In the genomic region with DNA sequence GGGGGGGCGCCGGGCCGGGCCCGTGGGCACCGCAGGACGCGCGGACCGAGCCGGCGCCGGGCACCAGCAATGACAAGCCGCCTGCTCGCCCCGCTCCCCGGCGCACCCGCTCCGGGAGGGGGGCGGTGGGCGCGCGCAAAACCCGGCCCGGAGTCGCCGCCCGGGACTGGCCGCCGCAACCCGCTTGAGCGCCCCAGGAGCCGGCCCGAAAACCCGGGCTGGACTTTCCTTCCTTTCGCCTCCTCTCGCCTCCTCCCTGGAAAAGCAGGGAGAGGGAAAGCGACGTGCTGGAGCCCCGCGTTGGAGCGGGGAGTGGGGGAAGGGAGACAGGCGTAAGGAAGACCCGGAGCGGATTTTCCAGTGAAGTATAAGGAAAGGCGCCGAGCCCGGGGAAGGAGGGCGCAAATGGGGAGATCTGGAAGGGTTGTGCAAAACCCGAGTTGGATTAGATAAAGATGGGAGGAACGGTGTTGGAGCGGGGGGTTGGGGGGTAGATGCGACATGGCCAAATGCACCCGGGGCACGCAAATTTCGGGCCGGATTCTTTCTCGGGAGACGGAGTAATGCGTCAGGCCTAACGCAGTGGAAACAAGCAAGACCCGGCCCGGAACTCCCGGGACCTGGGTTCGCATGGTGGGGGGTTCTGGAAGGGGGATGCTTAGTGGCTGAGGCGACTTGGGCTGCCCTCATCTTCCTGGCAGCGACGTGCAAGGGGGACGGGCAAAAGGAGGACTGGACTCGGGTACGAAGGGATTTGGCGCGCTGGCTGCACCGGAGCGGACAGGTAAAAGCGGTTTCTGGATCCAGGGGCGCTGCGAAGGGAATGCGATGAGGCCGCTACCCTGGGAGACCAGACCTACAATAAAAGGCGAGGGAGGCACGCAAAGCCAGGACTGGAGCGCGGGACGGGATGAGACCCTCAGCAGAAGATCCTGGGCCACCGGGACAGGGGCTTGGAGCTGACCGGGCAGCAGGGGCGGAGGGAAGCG, we compare ENCODE assay signal across 8 cellular contexts.
DNase-seq lines count a peak whose midpoint lies in the region; ATAC-seq and TF ChIP-seq lines count a peak whose summit lies in the region.
"Not testable (repeated sequence)": the region's sequence is repeated elsewhere in the genome, so short reads cannot be mapped to it uniquely, and the experiment has no call there.

No MANE protein-coding gene starts in this region.

- H3K4me3 ChIP-seq in subcutaneous abdominal adipose tissue (ENCODE audit: low read depth in 1 of 5, low read length in 5 of 5) = peak overlapping the region; percentile 61 to 77 (median 70)

- H3K36me3 Mint-ChIP-seq in central memory CD8-positive, alpha-beta T cell (ENCODE audit: insufficient read depth) = peaks cover 13% of the 10 kb centered on the region

- TF ChIP-seq EP300 in Ishikawa (IDR thresholded peaks at IDR 0.05; ENCODE audit: borderline replicate concordance) = not testable (repeated sequence)

- peak overlapping the region in 1 of 5 donors; percentile 25 for H3K9ac ChIP-seq in subcutaneous abdominal adipose tissue (ENCODE audit: low read length in 5 of 5)

- H3K27ac Mint-ChIP-seq in central memory CD8-positive, alpha-beta T cell (ENCODE audit: low read depth) = peak overlapping the region; percentile 93

- not testable (repeated sequence) for H3K9me3 Mint-ChIP-seq in central memory CD8-positive, alpha-beta T cell

- peaks cover 38% of the 10 kb centered on the region for H3K4me1 Mint-ChIP-seq in central memory CD8-positive, alpha-beta T cell

- H3K4me3 Mint-ChIP-seq in central memory CD8-positive, alpha-beta T cell = peak overlapping the region; percentile 89

- H3K27ac ChIP-seq in subcutaneous abdominal adipose tissue (ENCODE audit: low read depth, low read length) = not testable (repeated sequence)

- ATAC-seq in central memory CD8-positive, alpha-beta T cell (replicated peaks; ENCODE audit: extremely low read depth, poor library complexity, severe bottlenecking) = peak; percentile 67

- peaks cover 0 to 36% (median 28%) of the 10 kb centered on the region in 5 donors for H3K4me1 ChIP-seq in subcutaneous abdominal adipose tissue (ENCODE audit: control insufficient read depth in 5 of 5, insufficient read depth in 5 of 5, low read length in 5 of 5)

- peak; percentile 8; the same call in 1 of the 2 replicates for TF ChIP-seq RAD21 in Ishikawa (IDR thresholded peaks at IDR 0.05; ENCODE audit: low read depth)

- DNase-seq in DMS53 (lab: John Stamatoyannopoulos, UW) (peak; percentile 96), NOMO-1 (lab: John Stamatoyannopoulos, UW; ENCODE audit: unreplicated experiment in 2 of 2) (peak; percentile 85 to 86), iPS DF 4.7 (ENCODE audit: extremely low read depth, low spot score) (peak; percentile 49), posterior cingulate gyrus (peak; percentile 89 to 99 (median 90))
- peak; percentile 78 for DNase-seq in activated CD4-positive, alpha-beta T cell treated with anti-CD3 and anti-CD28 coated beads, Interleukin-2, amount 50 U/mL, for 4 hours
- DNase-seq in central memory CD8-positive, alpha-beta T cell (ENCODE audit: low spot score in 2 of 2) = peak; percentile 68 to 77

- not testable (repeated sequence) for H3K9me3 ChIP-seq in subcutaneous abdominal adipose tissue (ENCODE audit: control insufficient read depth in 5 of 5, low read length in 5 of 5)

- not testable (repeated sequence) for H3K27me3 ChIP-seq in subcutaneous abdominal adipose tissue (ENCODE audit: control insufficient read depth in 5 of 5, insufficient read depth in 4 of 5, low read length in 5 of 5)

- intact Hi-C loops in posterior cingulate gyrus (cut with DNase I) = loop anchor here (5.0 kb wide), 1 partner anchor 55 kb away; no protein-coding TSS in a partner anchor

- H3K36me3 ChIP-seq in subcutaneous abdominal adipose tissue (ENCODE audit: control insufficient read depth in 5 of 5, insufficient read depth in 5 of 5, low read length in 5 of 5) = not testable (repeated sequence)

- H3K27me3 Mint-ChIP-seq in central memory CD8-positive, alpha-beta T cell = peaks cover 19% of the 10 kb centered on the region

TF ChIP-seq in Ishikawa, 13 proteins besides CTCF, POLR2A, EP300 and RAD21:
- TF ChIP-seq TCF12 (IDR thresholded peaks at IDR 0.05; ENCODE audit: low read depth) = peak; percentile 54
- peak; percentile 45 for TF ChIP-seq YY1 (IDR thresholded peaks at IDR 0.05; ENCODE audit: low read depth)
- TF ChIP-seq TAF1 (IDR thresholded peaks at IDR 0.05; ENCODE audit: low read depth) = 0 out of 2 replicates have a peak, but pooled peaks have one; percentile 44
- peak; percentile 8; the same call in 1 of the 2 replicates for TF ChIP-seq ZBTB7A (IDR thresholded peaks at IDR 0.05; ENCODE audit: low read depth)
- peak; percentile 32; the same call in 1 of the 2 replicates for TF ChIP-seq TEAD4 (IDR thresholded peaks at IDR 0.05)
- 0 out of 2 replicates have a peak, but pooled peaks have one; percentile 8 for TF ChIP-seq EGR1 (IDR thresholded peaks at IDR 0.05)
- TF ChIP-seq CREB1 (IDR thresholded peaks at IDR 0.05; ENCODE audit: low read depth) = 0 out of 2 replicates have a peak, but pooled peaks have one; percentile 10
- peak; percentile 43 for TF ChIP-seq NFIC (IDR thresholded peaks at IDR 0.05)
